ENCODE assay signal across 8 cellular contexts in genomic region chr14:63853831-63854293, GRCh38. TPM values are rescaled to one million over a fixed set of nuclear protein-coding genes. Genes with fewer than 3 reads are reported as not detected.
A peak's percentile ranks its signal among the peaks of the same experiment; 100 is the strongest.
DNase-seq lines count a peak whose midpoint lies in the region; ATAC-seq and TF ChIP-seq lines count a peak whose summit lies in the region.

No MANE protein-coding gene starts in this region.

- H3K4me2 ChIP-seq in OCI-LY7 (ENCODE audit: low read length) = peak overlapping the region; percentile 99
- H3K4me2 ChIP-seq in neuronal stem cell (ENCODE audit: insufficient read depth, low read length, poor library complexity, severe bottlenecking) = peak overlapping the region; percentile 78

- H3K36me3 ChIP-seq in OCI-LY7 (ENCODE audit: insufficient read depth, low read length) (no peaks in the 10 kb centered on the region), neuronal stem cell (replicated peaks in 1 of 2; ENCODE audit: control insufficient read depth in 2 of 2, insufficient read depth in 2 of 2, low read length in 2 of 2) (no peaks in the 10 kb centered on the region), urinary bladder (ENCODE audit: insufficient read depth) (no peaks in the 10 kb centered on the region)

- peak overlapping the region; percentile 83 for H3K27ac Mint-ChIP-seq in activated T-helper 2 cell treated with anti-CD3 and anti-CD28 coated beads, Interferon-gamma antibody, Interleukin-2, Interleukin-4, amounts not matched to agents 10 μg/mL and 5 μg/mL and 100 μg/mL, durations not matched to agents 14 hours and 24 hours and 36 hours

- peaks cover 11% of the 10 kb centered on the region for H3K36me3 Mint-ChIP-seq in activated T-helper 2 cell treated with anti-CD3 and anti-CD28 coated beads, Interferon-gamma antibody, Interleukin-2, Interleukin-4, amounts not matched to agents 10 μg/mL and 5 μg/mL and 100 μg/mL, durations not matched to agents 14 hours and 24 hours and 36 hours (ENCODE audit: low read depth)

- H2BK15ac ChIP-seq in neuronal stem cell (ENCODE audit: low read length) = no peak overlapping the region

- H3K4me1 ChIP-seq in OCI-LY7 (ENCODE audit: insufficient read depth, low read length, poor library complexity, severe bottlenecking) = peaks cover 37% of the 10 kb centered on the region
- peaks cover 3 to 8% of the 10 kb centered on the region in 2 donors for H3K4me1 ChIP-seq in neuronal stem cell (ENCODE audit: control insufficient read depth in 2 of 2, insufficient read depth in 1 of 2, low read depth in 1 of 2, low read length in 2 of 2)
- peaks cover 1% of the 10 kb centered on the region for H3K4me1 ChIP-seq in urinary bladder (ENCODE audit: insufficient read depth)

- H2BK12ac ChIP-seq in neuronal stem cell (ENCODE audit: low read length) = no peak overlapping the region

- intact Hi-C loops in OCI-LY7 (cut with micrococcal nuclease; ENCODE audit: unreplicated experiment) = loop anchor here (1.0 to 5.0 kb wide), 6 partner anchors 16 to 648 kb away; partner anchors contain the start of genes SGPP1, ZBTB1 and ZBTB25
- intact Hi-C loops in activated T-helper 2 cell treated with anti-CD3 and anti-CD28 coated beads, Interferon-gamma antibody, Interleukin-2, Interleukin-4, amounts not matched to agents 10 μg/mL and 5 μg/mL and 100 μg/mL, durations not matched to agents 14 hours and 24 hours and 36 hours (cut with micrococcal nuclease) = loop anchor here (1.0 to 10.0 kb wide), 8 partner anchors 10 to 651 kb away; partner anchors contain the start of genes PPP2R5E, SGPP1, ZBTB1 and ZBTB25

- H3K4me3 ChIP-seq in OCI-LY7 (ENCODE audit: low read depth, low read length, poor library complexity, severe bottlenecking) (peak overlapping the region; percentile 92), neuronal stem cell (ENCODE audit: low read length in 2 of 2) (peak overlapping the region; percentile 55 to 94), urinary bladder (ENCODE audit: low read depth, low read length) (peak overlapping the region; percentile 86)

- peak; percentile 27 for ATAC-seq in HG03159 (IDR thresholded peaks at IDR 0.05; ENCODE audit: unreplicated experiment)

- H3K27me3 Mint-ChIP-seq in activated T-helper 2 cell treated with anti-CD3 and anti-CD28 coated beads, Interferon-gamma antibody, Interleukin-2, Interleukin-4, amounts not matched to agents 10 μg/mL and 5 μg/mL and 100 μg/mL, durations not matched to agents 14 hours and 24 hours and 36 hours (ENCODE audit: low read depth) = peaks cover 43% of the 10 kb centered on the region

- H3K4me1 Mint-ChIP-seq in activated T-helper 2 cell treated with anti-CD3 and anti-CD28 coated beads, Interferon-gamma antibody, Interleukin-2, Interleukin-4, amounts not matched to agents 10 μg/mL and 5 μg/mL and 100 μg/mL, durations not matched to agents 14 hours and 24 hours and 36 hours (ENCODE audit: low read depth) = peaks cover 38% of the 10 kb centered on the region

- CTCF ChIA-PET in OCI-LY7 (lab: Charles Lee; ENCODE audit: unreplicated experiment) = no interaction called here

- no peak overlapping the region for H2BK120ac ChIP-seq in neuronal stem cell (ENCODE audit: low read depth, low read length)

- no peak overlapping the region for H3K14ac ChIP-seq in neuronal stem cell (ENCODE audit: low read length)

- POLR2A ChIA-PET in OCI-LY7 (lab: Charles Lee) = interaction anchor here (0.6 to 2.7 kb wide), 6 partner anchors 8 to 149 kb away, joined by 3 to 22 read pairs (median 4); no protein-coding TSS in a partner anchor

- H3K23ac ChIP-seq in neuronal stem cell (ENCODE audit: low read depth, low read length, poor library complexity) = no peak overlapping the region

- H4K20me1 ChIP-seq in OCI-LY7 (ENCODE audit: insufficient read depth, low read length) = peaks cover 5% of the 10 kb centered on the region; the same call in 1 of the 2 replicates

- H3K79me1 ChIP-seq in neuronal stem cell (ENCODE audit: low read depth, low read length) = peaks cover 6% of the 10 kb centered on the region

- H3K9me3 Mint-ChIP-seq in activated T-helper 2 cell treated with anti-CD3 and anti-CD28 coated beads, Interferon-gamma antibody, Interleukin-2, Interleukin-4, amounts not matched to agents 10 μg/mL and 5 μg/mL and 100 μg/mL, durations not matched to agents 14 hours and 24 hours and 36 hours = no peaks in the 10 kb centered on the region

- DNase-seq in NCI-H2081 (lab: John Stamatoyannopoulos, UW) (peak; percentile 50 to 69), NCI-H2081 treated with DMSO at 0.1 percent for 48 hours (lab: John Stamatoyannopoulos, UW) (no peak), OCI-LY7 (ENCODE audit: low spot score) (peak; percentile 76), fibroblast of peridontal ligament (ENCODE audit: extremely low read depth) (peak; percentile 47), neuronal stem cell (ENCODE audit: low spot score) (peak; percentile 26)
- peak; percentile 29 for DNase-seq in activated T-helper 2 cell treated with anti-CD3 and anti-CD28 coated beads, Interferon-gamma antibody, Interleukin-2, Interleukin-4, amounts not matched to agents 10 μg/mL and 5 μg/mL and 100 μg/mL, durations not matched to agents 14 hours and 24 hours and 36 hours (ENCODE audit: low spot score)

- H3K9me3 ChIP-seq in OCI-LY7 (ENCODE audit: low read length) (no peaks in the 10 kb centered on the region), neuronal stem cell (replicated peaks in 1 of 2; ENCODE audit: control insufficient read depth in 2 of 2, insufficient read depth in 1 of 2, low read depth in 1 of 2, low read length in 2 of 2) (no peaks in the 10 kb centered on the region)

- no peak for TF ChIP-seq CTCF in OCI-LY7 (conservative IDR thresholded peaks at IDR 0.05; ENCODE audit: low read length)

- H3K79me2 ChIP-seq in OCI-LY7 (ENCODE audit: insufficient read depth, low read depth, low read length) = peaks cover 53% of the 10 kb centered on the region

- H4K8ac ChIP-seq in neuronal stem cell (ENCODE audit: low read depth, low read length) = no peak overlapping the region

- H3K18ac ChIP-seq in neuronal stem cell (ENCODE audit: low read length) = peak overlapping the region; percentile 95

- peak overlapping the region; percentile 68 for H3K9ac ChIP-seq in neuronal stem cell (ENCODE audit: low read depth, low read length, poor library complexity)

- no peak overlapping the region for H2BK5ac ChIP-seq in neuronal stem cell (ENCODE audit: low read length)

- H3K27ac ChIP-seq in OCI-LY7 (ENCODE audit: low read depth, low read length, poor library complexity, severe bottlenecking) = peak overlapping the region; percentile 83
- peak overlapping the region; percentile 94 for H3K27ac ChIP-seq in neuronal stem cell (replicated peaks; ENCODE audit: low read length)
- H3K27ac ChIP-seq in urinary bladder (ENCODE audit: low read depth) = peak overlapping the region; percentile 89

- peaks cover 0 to 3% (median 0%) of the 10 kb centered on the region in 3 experiments for H3K27me3 ChIP-seq in neuronal stem cell (ENCODE audit: control insufficient read depth in 3 of 3, insufficient read depth in 3 of 3, low read depth in 1 of 3, low read length in 3 of 3)

- no peak overlapping the region for H4K91ac ChIP-seq in neuronal stem cell (ENCODE audit: low read depth, low read length, poor library complexity)

- peak overlapping the region; percentile 93 for H3K4me3 Mint-ChIP-seq in activated T-helper 2 cell treated with anti-CD3 and anti-CD28 coated beads, Interferon-gamma antibody, Interleukin-2, Interleukin-4, amounts not matched to agents 10 μg/mL and 5 μg/mL and 100 μg/mL, durations not matched to agents 14 hours and 24 hours and 36 hours (ENCODE audit: low read depth)

- no TSS peak for BruUV-seq in OCI-LY7 (replicated peaks; lab: Mats Ljungman, UMichigan)

- no CpG with 5 or more reads among the region's 18 CpGs for WGBS in neuronal stem cell (ENCODE audit: extremely low coverage in 2 of 2, insufficient read length in 2 of 2, insufficient replicate concordance in 1 of 2), 2 donors
- WGBS in urinary bladder = under 1% methylated on average over 18 of the region's 18 CpGs

- H3K9me2 ChIP-seq in OCI-LY7 (ENCODE audit: insufficient read depth, low read length) = no peaks in the 10 kb centered on the region

- H2AFZ ChIP-seq in OCI-LY7 (ENCODE audit: low read length) = peak overlapping the region; percentile 84; the same call in 1 of the 2 replicates
- H2AFZ ChIP-seq in neuronal stem cell (ENCODE audit: low read length) = peak overlapping the region; percentile 97

- H3K4ac ChIP-seq in neuronal stem cell (ENCODE audit: low read length) = no peak overlapping the region

- H2AK5ac ChIP-seq in neuronal stem cell (ENCODE audit: low read depth, low read length) = no peak overlapping the region

RNA-seq across cellular contexts. Expression of gene SYNE2, which starts 1.1 kb away (rescaled TPM):
- 131 and 150 TPM in 2 replicates for total RNA-seq in OCI-LY7 (2014; rRNA removed; shearing (Covaris generic))
- total RNA-seq in OCI-LY7 (2022) (212 and 232 TPM in 2 replicates), urinary bladder (102 TPM)
- total RNA-seq in activated T-helper 2 cell treated with anti-CD3 and anti-CD28 coated beads, Interferon-gamma antibody, Interleukin-2, Interleukin-4, amounts not matched to agents 10 μg/mL and 5 μg/mL and 100 μg/mL, durations not matched to agents 14 hours and 24 hours and 36 hours = 15.2 and 16.1 TPM in 2 replicates
- 16.4 TPM for polyA plus RNA-seq in neuronal stem cell (2013, experiment 1 of 2)
- 17.1 TPM for polyA plus RNA-seq in neuronal stem cell (2013, experiment 2 of 2)
- polyA plus RNA-seq in urinary bladder = 33.5 TPM
